Comparison of ENCODE assay signal across 8 cellular contexts in genomic region chrX:18424482-18425198, GRCh38. TPM values are rescaled to one million over a fixed set of nuclear protein-coding genes. Genes with fewer than 3 reads are reported as not detected.
DNase-seq lines count a peak whose midpoint lies in the region; ATAC-seq, FAIRE-seq and TF ChIP-seq lines count a peak whose summit lies in the region.

No MANE protein-coding gene starts in this region.

- H2AK5ac ChIP-seq in H1 (ENCODE audit: low read depth, low read length) = no peak overlapping the region
- no peak overlapping the region for H2AK5ac ChIP-seq in mesendoderm (ENCODE audit: low read length)

- no peaks in the 10 kb centered on the region for H3K36me3 Mint-ChIP-seq in activated CD4-positive, alpha-beta T cell treated with anti-CD3 and anti-CD28 coated beads, Interleukin-2, amount 10 ng/mL, durations not matched to agents 7 days and 5 days (ENCODE audit: low read depth)

- peaks cover 4% of the 10 kb centered on the region for H3K23me2 ChIP-seq in H1 (ENCODE audit: low read depth, low read length)

- H3K27me3 ChIP-seq in BLaER1 (peaks cover 72% of the 10 kb centered on the region), H1 (replicated peaks in 1 of 4; ENCODE audit: control insufficient read depth in 3 of 4, extremely low read depth in 1 of 4, insufficient read depth in 3 of 4, low read length in 3 of 4) (no peaks in the 10 kb centered on the region), mesendoderm (ENCODE audit: insufficient read depth, low read length, poor library complexity) (no peaks in the 10 kb centered on the region)

- H3K56ac ChIP-seq in H1 (replicated peaks; ENCODE audit: insufficient read length, low read depth, low read length) (peak overlapping the region; percentile 53), mesendoderm (ENCODE audit: low read length) (peak overlapping the region; percentile 76)

- peak overlapping the region; percentile 86 for H3K4me3 Mint-ChIP-seq in activated CD4-positive, alpha-beta T cell treated with anti-CD3 and anti-CD28 coated beads, Interleukin-2, amount 10 ng/mL, durations not matched to agents 7 days and 5 days

- H4K20me1 ChIP-seq in BLaER1 (peaks cover 30% of the 10 kb centered on the region; the same call in 1 of the 2 replicates), H1 (replicated peaks in 1 of 2; ENCODE audit: control insufficient read depth in 1 of 2, insufficient read depth in 2 of 2, low read length in 2 of 2) (peaks cover 2 to 6% of the 10 kb centered on the region in 2 experiments)

- peak overlapping the region; percentile 98 for H4K91ac ChIP-seq in H1 (replicated peaks; ENCODE audit: insufficient read length, low read length)

- H3K9me3 ChIP-seq in BLaER1 (no peaks in the 10 kb centered on the region), H1 (ENCODE audit: insufficient read depth in 2 of 2, low read depth in 1 of 2, low read length in 1 of 2) (no peaks in the 10 kb centered on the region)

- H3K23ac ChIP-seq in H1 (ENCODE audit: insufficient read length) = no peak overlapping the region
- H3K23ac ChIP-seq in mesendoderm (ENCODE audit: low read length) = no peak overlapping the region

- H3K36me3 ChIP-seq in BLaER1 (no peaks in the 10 kb centered on the region), H1 (ENCODE audit: control insufficient read depth in 2 of 4, insufficient read depth in 4 of 4, low read length in 3 of 4) (no peaks in the 10 kb centered on the region; a peak in 1 of 8 replicates), mesendoderm (ENCODE audit: control insufficient read depth, insufficient read depth, low read length) (no peaks in the 10 kb centered on the region)

- H3K4me1 ChIP-seq in BLaER1 = 0 out of 2 replicates have a peak, but pooled peaks cover 5% of the 10 kb centered on the region
- no peaks in the 10 kb centered on the region; a peak in 1 of 7 replicates for H3K4me1 ChIP-seq in H1 (replicated peaks in 1 of 4; ENCODE audit: control insufficient read depth in 3 of 4, insufficient read depth in 4 of 4, low read length in 3 of 4)
- no peaks in the 10 kb centered on the region for H3K4me1 ChIP-seq in mesendoderm (ENCODE audit: control insufficient read depth, low read depth, low read length)

- H3K18ac ChIP-seq in H1 (ENCODE audit: extremely low read depth, low read length) (peak overlapping the region; percentile 62; the same call in 1 of the 2 replicates), mesendoderm (ENCODE audit: low read length) (no peak overlapping the region)

- H2BK15ac ChIP-seq in H1 (ENCODE audit: low read length) = no peak overlapping the region
- H2BK15ac ChIP-seq in mesendoderm (replicated peaks; ENCODE audit: low read depth) = no peak overlapping the region

- no peak overlapping the region for H3K27ac ChIP-seq in BLaER1
- no peak overlapping the region for H3K27ac ChIP-seq in H1 (ENCODE audit: low read depth, low read length)
- H3K27ac ChIP-seq in mesendoderm (ENCODE audit: low read depth, low read length) = no peak overlapping the region
- peak overlapping the region; percentile 36 for H3K27ac ChIP-seq in temporal lobe (ENCODE audit: low read depth, low read length)

- peaks cover 14% of the 10 kb centered on the region for H3K4me1 Mint-ChIP-seq in activated CD4-positive, alpha-beta T cell treated with anti-CD3 and anti-CD28 coated beads, Interleukin-2, amount 10 ng/mL, durations not matched to agents 7 days and 5 days

- FAIRE-seq in H1 (lab: Jason Lieb, UNC) = no peak

- no peak for TF ChIP-seq EP300 in H1 (IDR thresholded peaks at IDR 0.05; ENCODE audit: borderline replicate concordance in 1 of 2, low read depth in 2 of 2, low read length in 2 of 2)

- DNase-seq in NCI-H1105 treated with DMSO at 0.1 percent for 48 hours (lab: John Stamatoyannopoulos, UW) (peak; percentile 54), H1 (ENCODE audit: low read depth in 1 of 2, low spot score in 2 of 2) (no peak), mesendoderm (peak; percentile 52)
- peak; percentile 15 for DNase-seq in activated CD4-positive, alpha-beta T cell treated with anti-CD3 and anti-CD28 coated beads, Interleukin-2, amount 10 ng/mL, durations not matched to agents 7 days and 5 days

- CTCF ChIA-PET in activated CD4-positive, alpha-beta T cell treated with anti-CD3 and anti-CD28 coated beads, Interleukin-2, amount 10 ng/mL, durations not matched to agents 7 days and 5 days (lab: Charles Lee) = interaction anchor here (0.6 to 0.7 kb wide), 2 partner anchors 52 to 526 kb away, joined by 3 read pairs; no protein-coding TSS in a partner anchor
- CTCF ChIA-PET in H1 (lab: Charles Lee; ENCODE audit: partially characterized antibody) = interaction anchor here (0.5 to 1.6 kb wide), 3 partner anchors 15 to 59 kb away, joined by 4 to 8 read pairs (median 8); no protein-coding TSS in a partner anchor

- TF ChIP-seq CTCF in H1 (IDR thresholded peaks at IDR 0.05; ENCODE audit: control extremely low read depth in 1 of 3, insufficient read depth in 1 of 3, low read depth in 1 of 3, low read length in 3 of 3) = no peak

- POLR2A ChIA-PET in activated CD4-positive, alpha-beta T cell treated with anti-CD3 and anti-CD28 coated beads, Interleukin-2, amount 10 ng/mL, durations not matched to agents 7 days and 5 days (lab: Charles Lee) = interaction anchor here (0.7 kb wide), 1 partner anchor 1540 kb away, joined by 3 read pairs; no protein-coding TSS in a partner anchor
- POLR2A ChIA-PET in H1 (lab: Charles Lee; ENCODE audit: partially characterized antibody) = interaction anchor here (1.0 to 1.6 kb wide), 2 partner anchors 15 to 461 kb away, joined by 3 to 5 read pairs; no protein-coding TSS in a partner anchor

- H2BK20ac ChIP-seq in H1 (ENCODE audit: low read length) = peak overlapping the region; percentile 95; the same call in 1 of the 2 replicates

- H3K4me3 ChIP-seq in BLaER1 (peak overlapping the region; percentile 75), H1 (ENCODE audit: extremely low read depth in 1 of 4, insufficient read depth in 2 of 4, low read depth in 3 of 4, low read length in 4 of 4) (peak overlapping the region; percentile 33 to 87 (median 69)), mesendoderm (ENCODE audit: low read length) (peak overlapping the region; percentile 62)

- H2BK120ac ChIP-seq in H1 (replicated peaks; ENCODE audit: low read depth, low read length) (peak overlapping the region; percentile 87), mesendoderm (ENCODE audit: low read depth, low read length) (no peak overlapping the region)

- peak overlapping the region; percentile 85 for H3K27ac Mint-ChIP-seq in activated CD4-positive, alpha-beta T cell treated with anti-CD3 and anti-CD28 coated beads, Interleukin-2, amount 10 ng/mL, durations not matched to agents 7 days and 5 days

- no peak for TF ChIP-seq RAD21 in H1 (IDR thresholded peaks at IDR 0.05 in 1 of 2, conservative IDR thresholded peaks at IDR 0.05 in 1 of 2; ENCODE audit: low read depth in 2 of 2, low read length in 2 of 2)

- no peak overlapping the region for H4K8ac ChIP-seq in H1 (ENCODE audit: extremely low read depth, insufficient read depth, low read length)
- H4K8ac ChIP-seq in mesendoderm (ENCODE audit: low read depth, low read length) = no peak overlapping the region

- H3K14ac ChIP-seq in H1 (ENCODE audit: insufficient read length) = no peak overlapping the region

- H3K4me2 ChIP-seq in BLaER1 (peak overlapping the region; percentile 71), H1 (ENCODE audit: insufficient read depth in 1 of 2, low read depth in 2 of 2, low read length in 2 of 2) (peak overlapping the region; percentile 81 to 84), mesendoderm (ENCODE audit: low read length) (peak overlapping the region; percentile 23)

- H2BK5ac ChIP-seq in H1 (ENCODE audit: low read depth, low read length) (peak overlapping the region; percentile 77; the same call in 1 of the 2 replicates), mesendoderm (ENCODE audit: low read length) (no peak overlapping the region)

- no peak for TF ChIP-seq POLR2A in H1 (IDR thresholded peaks at IDR 0.05; ENCODE audit: control extremely low read depth in 1 of 2, low read depth in 2 of 2, low read length in 2 of 2)

- H3K4ac ChIP-seq in H1 (replicated peaks; ENCODE audit: insufficient read length, low read depth, low read length) (no peak overlapping the region), mesendoderm (ENCODE audit: low read depth, low read length) (no peak overlapping the region)

- 1% methylated on average over 11 of the region's 28 CpGs; no CpG with 5 or more reads in 1 of the 2 experiments for WGBS in H1 (ENCODE audit: extremely low coverage in 1 of 2, insufficient coverage in 1 of 2, insufficient read length in 1 of 2, insufficient replicate concordance in 2 of 2, low coverage in 1 of 2, low lambda C conversion rate in 2 of 2, missing lambda C conversion rate in 1 of 2), 2 experiments
- WGBS in mesendoderm (ENCODE audit: extremely low coverage, insufficient coverage, low lambda C conversion rate) = no CpG with 5 or more reads among the region's 28 CpGs

- no peak overlapping the region for H3K9ac ChIP-seq in BLaER1
- peak overlapping the region in 1 of 4 experiments; percentile 33; a peak in 1 of 7 replicates for H3K9ac ChIP-seq in H1 (replicated peaks in 1 of 4; ENCODE audit: extremely low read depth in 1 of 4, low read depth in 3 of 4, low read length in 3 of 4)
- H3K9ac ChIP-seq in mesendoderm (ENCODE audit: low read length) = peak overlapping the region; percentile 71

- peaks cover 5% of the 10 kb centered on the region for H3K27me3 Mint-ChIP-seq in activated CD4-positive, alpha-beta T cell treated with anti-CD3 and anti-CD28 coated beads, Interleukin-2, amount 10 ng/mL, durations not matched to agents 7 days and 5 days

- H3K79me1 ChIP-seq in H1 (ENCODE audit: low read depth, low read length) = no peaks in the 10 kb centered on the region
- H3K79me1 ChIP-seq in mesendoderm (ENCODE audit: low read length) = no peaks in the 10 kb centered on the region

- H4K5ac ChIP-seq in H1 (ENCODE audit: insufficient read length, low read depth, low read length) = peak overlapping the region; percentile 67
- no peak overlapping the region for H4K5ac ChIP-seq in mesendoderm (ENCODE audit: low read length)

- H3K79me2 ChIP-seq in H1 (ENCODE audit: control insufficient read depth in 1 of 2, insufficient read depth in 2 of 2, low read length in 2 of 2) = peaks cover 0 to 31% of the 10 kb centered on the region in 2 experiments; a peak in 2 of 4 replicates
- peaks cover 2% of the 10 kb centered on the region for H3K79me2 ChIP-seq in mesendoderm (ENCODE audit: control insufficient read depth, insufficient read depth, low read length)

- no peaks in the 10 kb centered on the region for H3K9me3 Mint-ChIP-seq in activated CD4-positive, alpha-beta T cell treated with anti-CD3 and anti-CD28 coated beads, Interleukin-2, amount 10 ng/mL, durations not matched to agents 7 days and 5 days

- H2AFZ ChIP-seq in H1 (ENCODE audit: low read length) = peak overlapping the region; percentile 100

- ATAC-seq in GM21390 (IDR thresholded peaks at IDR 0.05; ENCODE audit: unreplicated experiment) = peak; percentile 14
- ATAC-seq in HG02938 (IDR thresholded peaks at IDR 0.05; ENCODE audit: unreplicated experiment) = no peak

- H2BK12ac ChIP-seq in H1 (ENCODE audit: low read depth, low read length) = peak overlapping the region; percentile 12; the same call in 1 of the 2 replicates

RNA-seq across cellular contexts. Expression of gene CDKL5, which starts 0.8 kb away (rescaled TPM):
- 1 to 10 TPM; 1.3 to 1.6 TPM for total RNA-seq in activated CD4-positive, alpha-beta T cell treated with anti-CD3 and anti-CD28 coated beads, Interleukin-2, amount 10 ng/mL, durations not matched to agents 7 days and 5 days
- 15.1 and 15.6 TPM in 2 replicates for total RNA-seq in H1 (2021; fragmentation: NEBNext Ultra II Directional; extraction: Animal tissue kit (Norgen Biotek cat#: 25700))
- 3.8 and 5.5 TPM in 2 replicates for polyA plus RNA-seq in H1 (2011; rRNA removed)
- polyA plus RNA-seq in H1 (2011; cell fraction: cytosol; rRNA removed) = 5.8 TPM
- polyA plus RNA-seq in H1 (2011; cell fraction: nucleus; rRNA removed) = 7.3 TPM
- 3.2 to 6.7 TPM (median 5.7 TPM) in 4 replicates for polyA plus RNA-seq in H1 (2012, experiment 1 of 2)
- polyA plus RNA-seq in H1 (2012, experiment 2 of 2) = 0.25 TPM
- 4.0 TPM for polyA plus RNA-seq in H1 (2013, experiment 1 of 2)
- polyA plus RNA-seq in H1 (2013, experiment 2 of 2) = 3.8 TPM
- 27.7 and 37.8 TPM in 2 replicates for polyA minus RNA-seq in H1 (2011; rRNA and poly(A)+ RNA removed)
- polyA minus RNA-seq in H1 (2011; cell fraction: cytosol; rRNA and poly(A)+ RNA removed) = 10.3 TPM
- polyA minus RNA-seq in H1 (2011; cell fraction: nucleus; rRNA and poly(A)+ RNA removed) = 21.6 TPM
- 4.6 TPM for polyA plus RNA-seq in mesendoderm (2013, experiment 1 of 2)
- 4.9 TPM for polyA plus RNA-seq in mesendoderm (2013, experiment 2 of 2)
- total RNA-seq in temporal lobe = 55.3 TPM

Comparison
In these comparisons a context has a peak if more than half of its experiments do, and no peak if none do; other contexts are left out.
1. H3K4me2 ChIP-seq: peak in every context shown above with its lines; median percentile 82 in H1; 71 in BLaER1; 23 in mesendoderm.
2. DNase-seq: peak in NCI-H1105 treated with DMSO at 0.1 percent for 48 hours (single experiment), activated CD4-positive, alpha-beta T cell treated with anti-CD3 and anti-CD28 coated beads, Interleukin-2, amount 10 ng/mL, durations not matched to agents 7 days and 5 days (single experiment) and mesendoderm (single experiment); none in H1 (0 of 2).
3. Peak in every context shown above with its lines, with median percentiles within 50 percentile points of each other: H3K4me3 ChIP-seq.